23 cellular contexts compared by ENCODE assay signal in genomic region chr3:185924375-185924774, GRCh38. TPM values are rescaled to one million over a fixed set of nuclear protein-coding genes. Genes with fewer than 3 reads are reported as not detected.
DNase-seq lines count a peak whose midpoint lies in the region; ATAC-seq and TF ChIP-seq lines count a peak whose summit lies in the region.
"Had no signal": no experiment of that assay in that cellular context is flagged by ENCODE, and none has a peak within 500 bp of the region (broad histone marks: within the 10 kb centered on the region; RNA-seq: fewer than 3 reads in every experiment).

No MANE protein-coding gene starts in this region.

- no peak overlapping the region for H3K4ac ChIP-seq in mesenchymal stem cell (ENCODE audit: low read depth in 1 of 2, low read length in 2 of 2)

- H3K27ac ChIP-seq in right cardiac atrium (ENCODE audit: low read length) = no peak overlapping the region
- H3K27ac ChIP-seq in right atrium auricular region = no peak overlapping the region
- H3K27ac ChIP-seq in mesenchymal stem cell (ENCODE audit: low read length, poor library complexity, severe bottlenecking) = no peak overlapping the region
- H3K27ac ChIP-seq: BLaER1 treated with 17β-estradiol and CSF1 and Interleukin-3, amounts not matched to agents 10 nM and 100 nM; dorsolateral prefrontal cortex; HL-60; lower lobe of right lung had no signal

- no peak overlapping the region for H2AK5ac ChIP-seq in mesenchymal stem cell (ENCODE audit: low read length, severe bottlenecking)

- H3K27me3 Mint-ChIP-seq in activated CD8-positive, alpha-beta T cell treated with anti-CD3 and anti-CD28 coated beads, Interleukin-2, amount 10 ng/mL, durations not matched to agents 7 days and 5 days (ENCODE audit: low read depth) = no peaks in the 10 kb centered on the region

- no peak overlapping the region for H2BK15ac ChIP-seq in mesenchymal stem cell (ENCODE audit: low read depth, poor library complexity, severe bottlenecking)

- 80% methylated on average over 7 of the region's 7 CpGs for WGBS in right cardiac atrium
- 90% methylated on average over 7 of the region's 7 CpGs for whole genome bisulfite sequencing in mesenchymal stem cell

- H3K9me3 Mint-ChIP-seq in activated CD8-positive, alpha-beta T cell treated with anti-CD3 and anti-CD28 coated beads, Interleukin-2, amount 10 ng/mL, durations not matched to agents 7 days and 5 days (ENCODE audit: insufficient read depth) = no peaks in the 10 kb centered on the region
- H3K9me3 Mint-ChIP-seq: activated naive CD4-positive, alpha-beta T cell treated with anti-CD3 and anti-CD28 coated beads, Interleukin-2, amount 50 U/mL, for 72 hours had no signal

- no peak overlapping the region for H3K9ac ChIP-seq in mesenchymal stem cell (ENCODE audit: low read length)
- H3K9ac ChIP-seq: BLaER1 treated with 17β-estradiol and CSF1 and Interleukin-3, amounts not matched to agents 10 nM and 100 nM had no signal

- H3K27ac Mint-ChIP-seq in activated CD8-positive, alpha-beta T cell treated with anti-CD3 and anti-CD28 coated beads, Interleukin-2, amount 10 ng/mL, durations not matched to agents 7 days and 5 days = peak overlapping the region; percentile 46

- intact Hi-C loops in right cardiac atrium (cut with DNase I) = no loop called here

- H3K14ac ChIP-seq in mesenchymal stem cell (ENCODE audit: low read length in 2 of 2) = no peak overlapping the region

- peaks cover 5% of the 10 kb centered on the region for H3K79me1 ChIP-seq in mesenchymal stem cell (replicated peaks; ENCODE audit: low read length, poor library complexity, severe bottlenecking)

- H3K18ac ChIP-seq in mesenchymal stem cell (ENCODE audit: low read depth in 1 of 2, low read length in 2 of 2) = no peak overlapping the region

- no peak overlapping the region for H3K23ac ChIP-seq in mesenchymal stem cell (ENCODE audit: low read length in 2 of 2)

- H2BK5ac ChIP-seq in mesenchymal stem cell (ENCODE audit: low read depth, low read length, poor library complexity, severe bottlenecking) = no peak overlapping the region

- CTCF ChIA-PET in activated CD8-positive, alpha-beta T cell treated with anti-CD3 and anti-CD28 coated beads, Interleukin-2, amount 10 ng/mL, durations not matched to agents 7 days and 5 days (lab: Charles Lee) = interaction anchor here (0.8 to 8.9 kb wide), 5 partner anchors 9 to 643 kb away, joined by 3 to 98 read pairs (median 6); no protein-coding TSS in a partner anchor

- H3K4me1 ChIP-seq in right cardiac atrium (ENCODE audit: control insufficient read depth, insufficient read depth, low read length) (peaks cover 11% of the 10 kb centered on the region), right atrium auricular region (peaks cover 0 to 44% of the 10 kb centered on the region in 2 donors), mesenchymal stem cell (ENCODE audit: control insufficient read depth, insufficient read depth, low read depth, low read length) (peaks cover 3% of the 10 kb centered on the region)

- H2BK12ac ChIP-seq in mesenchymal stem cell (ENCODE audit: low read length in 2 of 2) = no peak overlapping the region

- no peak overlapping the region for H4K91ac ChIP-seq in mesenchymal stem cell (ENCODE audit: low read length)

- no peak overlapping the region for H3K4me2 ChIP-seq in mesenchymal stem cell (ENCODE audit: low read length, poor library complexity, severe bottlenecking)
- H3K4me2 ChIP-seq: BLaER1 treated with 17β-estradiol and CSF1 and Interleukin-3, amounts not matched to agents 10 nM and 100 nM had no signal

- H3K36me3 Mint-ChIP-seq in activated CD8-positive, alpha-beta T cell treated with anti-CD3 and anti-CD28 coated beads, Interleukin-2, amount 10 ng/mL, durations not matched to agents 7 days and 5 days (ENCODE audit: low read depth) = peaks cover 91% of the 10 kb centered on the region

- peaks cover 65% of the 10 kb centered on the region for H3K4me1 Mint-ChIP-seq in activated CD8-positive, alpha-beta T cell treated with anti-CD3 and anti-CD28 coated beads, Interleukin-2, amount 10 ng/mL, durations not matched to agents 7 days and 5 days (ENCODE audit: low read depth)

- H3K27me3 ChIP-seq in right cardiac atrium (ENCODE audit: control insufficient read depth, insufficient read depth) (no peaks in the 10 kb centered on the region), right atrium auricular region (no peaks in the 10 kb centered on the region), mesenchymal stem cell (ENCODE audit: control insufficient read depth in 1 of 2, insufficient read depth in 1 of 2, low read length in 2 of 2) (no peaks in the 10 kb centered on the region)
- H3K27me3 ChIP-seq: BLaER1 treated with 17β-estradiol and CSF1 and Interleukin-3, amounts not matched to agents 10 nM and 100 nM; dorsolateral prefrontal cortex had no signal

- DNase-seq in right cardiac atrium (no peak), right atrium auricular region (ENCODE audit: low spot score) (no peak), mesenchymal stem cell (peak; percentile 4), medulla oblongata (ENCODE audit: extremely low spot score) (no peak), NCI-H748 treated with DMSO at 0.1 percent for 48 hours (lab: John Stamatoyannopoulos, UW) (no peak), NCI-H2081 treated with DMSO at 0.1 percent for 48 hours (lab: John Stamatoyannopoulos, UW) (no peak)
- DNase-seq in activated CD8-positive, alpha-beta T cell treated with anti-CD3 and anti-CD28 coated beads, Interleukin-2, amount 10 ng/mL, durations not matched to agents 7 days and 5 days = no peak
- DNase-seq in stimulated activated CD4-positive, alpha-beta T cell treated with anti-CD3 and anti-CD28 coated beads, Interleukin-4, amount 100 ng/mL, for 4 hours = no peak
- DNase-seq: central memory CD4-positive, alpha-beta T cell; dorsolateral prefrontal cortex; kidney glomerular epithelial cell; lower lobe of right lung; NCI-H1417; NCI-H510A; SHP77 treated with DMSO at 0.1 percent for 48 hours; small intestine; stimulated activated CD4-positive, alpha-beta T cell treated with anti-CD3 and anti-CD28 coated beads, Interleukin-1b, Interleukin-23, amount 100 ng/mL, for 48 hours; substantia nigra had no signal

- no peak overlapping the region for H3K4me3 Mint-ChIP-seq in activated CD8-positive, alpha-beta T cell treated with anti-CD3 and anti-CD28 coated beads, Interleukin-2, amount 10 ng/mL, durations not matched to agents 7 days and 5 days

- H4K8ac ChIP-seq in mesenchymal stem cell (ENCODE audit: low read length) = no peak overlapping the region

- POLR2A ChIA-PET in activated CD8-positive, alpha-beta T cell treated with anti-CD3 and anti-CD28 coated beads, Interleukin-2, amount 10 ng/mL, durations not matched to agents 7 days and 5 days (lab: Charles Lee) = interaction anchor here (0.9 to 6.5 kb wide), 3 partner anchors 10 to 12 kb away, joined by 4 to 107 read pairs (median 4); partner anchors contain the start of gene TRA2B

- no peaks in the 10 kb centered on the region for H3K9me3 ChIP-seq in right cardiac atrium (ENCODE audit: control insufficient read depth, low read length)
- no peaks in the 10 kb centered on the region for H3K9me3 ChIP-seq in right atrium auricular region
- H3K9me3 ChIP-seq in mesenchymal stem cell (ENCODE audit: control insufficient read depth, low read length) = no peaks in the 10 kb centered on the region
- H3K9me3 ChIP-seq: BLaER1 treated with 17β-estradiol and CSF1 and Interleukin-3, amounts not matched to agents 10 nM and 100 nM; HAP-1; lower lobe of right lung had no signal

- peaks cover 74% of the 10 kb centered on the region for H3K36me3 ChIP-seq in right atrium auricular region
- peaks cover 21 to 74% of the 10 kb centered on the region in 2 experiments for H3K36me3 ChIP-seq in mesenchymal stem cell (ENCODE audit: control insufficient read depth in 1 of 2, insufficient read depth in 2 of 2, low read depth in 1 of 2, low read length in 2 of 2)

- no peak overlapping the region for H3K4me3 ChIP-seq in right cardiac atrium (ENCODE audit: low read length)
- H3K4me3 ChIP-seq in right atrium auricular region = no peak overlapping the region
- H3K4me3 ChIP-seq in mesenchymal stem cell (ENCODE audit: insufficient read depth in 1 of 2, low read depth in 1 of 2, low read length in 2 of 2) = no peak overlapping the region
- H3K4me3 ChIP-seq: BLaER1 treated with 17β-estradiol and CSF1 and Interleukin-3, amounts not matched to agents 10 nM and 100 nM; HAP-1; lower lobe of right lung had no signal

- peak; percentile 11 to 20 for ATAC-seq in right cardiac atrium
- no peak for ATAC-seq in activated CD8-positive, alpha-beta T cell treated with anti-CD3 and anti-CD28 coated beads, Interleukin-2, amount 10 ng/mL, durations not matched to agents 7 days and 5 days
- ATAC-seq: activated CD4-positive, CD25-positive, alpha-beta regulatory T cell treated with anti-CD3 and anti-CD28 coated beads, Interleukin-2, amount 50 U/mL, for 24 hours; lower lobe of right lung had no signal

- H2BK120ac ChIP-seq in mesenchymal stem cell (ENCODE audit: low read depth, low read length) = no peak overlapping the region

- no peak overlapping the region for H2AFZ ChIP-seq in mesenchymal stem cell (ENCODE audit: low read depth, low read length)

- no peak for TF ChIP-seq CTCF in right atrium auricular region (IDR thresholded peaks at IDR 0.05)

RNA-seq across cellular contexts. Expression of gene TRA2B, which starts 13.4 kb away (rescaled TPM):
- total RNA-seq in right cardiac atrium (10 to 100 TPM; 50.5 to 79.7 (median 53.2) TPM), right atrium auricular region (100 to 1,000 TPM; 144 to 163 TPM)
- polyA plus RNA-seq in right cardiac atrium = 45.8 TPM
- total RNA-seq in activated CD8-positive, alpha-beta T cell treated with anti-CD3 and anti-CD28 coated beads, Interleukin-2, amount 10 ng/mL, durations not matched to agents 7 days and 5 days = 100 to 1,000 TPM; 271 to 277 TPM
- 130 TPM for polyA plus RNA-seq in mesenchymal stem cell (2013, experiment 1 of 2)
- polyA plus RNA-seq in mesenchymal stem cell (2013, experiment 2 of 2) = 133 TPM
